ENCODE assay signal across 14 cellular contexts in genomic region chr18:11608618-11609017, GRCh38. TPM values are rescaled to one million over a fixed set of nuclear protein-coding genes. Genes with fewer than 3 reads are reported as not detected.
"Had no signal": no experiment of that assay in that cellular context is flagged by ENCODE, and none has a peak within 500 bp of the region (broad histone marks: within the 10 kb centered on the region; RNA-seq: fewer than 3 reads in every experiment).

No MANE protein-coding gene starts in this region.

RNA-seq across cellular contexts. Expression of gene SLC35G4, which starts 0.8 kb away (rescaled TPM):
- total RNA-seq: activated B cell treated with CpG ODN at 0.5 μM for 24 hours; activated CD4-positive, alpha-beta memory T cell treated with anti-CD3 and anti-CD28 coated beads for 36 hours; activated CD4-positive, alpha-beta memory T cell treated with anti-CD3 and anti-CD28 coated beads, Interleukin-2, amount 10 ng/mL, durations not matched to agents 7 days and 5 days; activated CD4-positive, alpha-beta T cell treated with anti-CD3 and anti-CD28 coated beads for 36 hours; activated CD4-positive, alpha-beta T cell treated with anti-CD3 and anti-CD28 coated beads, Interleukin-2, amount 10 ng/mL, durations not matched to agents 24 days and 14 days; activated CD4-positive, alpha-beta T cell treated with anti-CD3 and anti-CD28 coated beads, Interleukin-2, amount 10 ng/mL, durations not matched to agents 7 days and 5 days; activated CD8-positive, alpha-beta memory T cell treated with anti-CD3 and anti-CD28 coated beads for 36 hours; activated CD8-positive, alpha-beta memory T cell treated with anti-CD3 and anti-CD28 coated beads, Interleukin-2, amount 10 ng/mL, durations not matched to agents 7 days and 5 days; activated CD8-positive, alpha-beta T cell treated with anti-CD3 and anti-CD28 coated beads for 36 hours; activated CD8-positive, alpha-beta T cell treated with anti-CD3 and anti-CD28 coated beads, Interleukin-2, amount 10 ng/mL, durations not matched to agents 7 days and 5 days; T-cell; T-helper 1 cell treated with Interleukin-12 subunit alpha and Interleukin-12 subunit beta and Interleukin-4 antibody, amounts not matched to agents 30 ng/mL and 1 ng/mL, for 36 hours; T-helper 2 cell treated with Interferon-gamma antibody and Interleukin-4, amounts not matched to agents 100 ng/mL and 5 ng/mL, for 36 hours; WTC11 had no signal
